Comparison of ENCODE assay signal across 8 cellular contexts in the genomic region with DNA sequence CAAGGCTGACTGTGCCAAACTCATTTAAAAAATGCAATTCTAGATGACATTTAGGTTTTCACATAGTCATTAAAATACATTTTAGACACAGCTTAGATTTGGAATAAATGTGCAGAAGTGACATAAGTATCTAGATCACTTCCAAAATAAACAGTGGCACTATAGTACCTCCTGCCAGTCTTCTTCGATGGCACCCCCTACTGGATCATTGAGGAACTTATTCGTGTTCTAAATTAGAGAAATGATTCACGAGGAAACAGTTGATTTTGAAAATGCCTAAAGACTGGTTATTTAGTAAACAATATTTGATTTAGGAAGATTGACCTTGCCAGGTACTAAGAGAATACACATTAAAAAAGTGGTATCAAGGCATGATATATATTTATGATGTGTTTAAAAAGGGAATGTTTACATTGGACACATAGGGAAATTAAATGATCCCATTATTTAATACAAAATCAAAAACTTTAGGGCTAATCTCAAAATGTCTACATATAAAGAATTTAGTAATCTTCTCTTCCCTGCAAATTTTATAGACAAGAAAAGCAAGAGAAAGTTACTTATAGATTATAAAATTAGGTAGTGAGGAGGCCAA.
DNase-seq lines count a peak whose midpoint lies in the region; ATAC-seq and TF ChIP-seq lines count a peak whose summit lies in the region.

No MANE protein-coding gene starts in this region.

- no peaks in the 10 kb centered on the region for H3K27me3 ChIP-seq in body of pancreas

- peak; percentile 69 for DNase-seq in CD1c-positive myeloid dendritic cell (ENCODE audit: extremely low spot score)
- peak; percentile 12 for DNase-seq in NCI-H446 treated with DMSO at 0.1 percent for 48 hours (lab: John Stamatoyannopoulos, UW)
- DNase-seq in body of pancreas = peak; percentile 54 to 68 (median 60)
- DNase-seq in kidney glomerular epithelial cell (lab: John Stamatoyannopoulos, UW) = peak; percentile 58
- no peak for DNase-seq in activated CD4-positive, CD25-positive, alpha-beta regulatory T cell (lab: John Stamatoyannopoulos, UW)
- DNase-seq in effector CD4-positive, alpha-beta T cell = no peak

- H3K4me1 ChIP-seq in body of pancreas = peaks cover 17% of the 10 kb centered on the region

- ATAC-seq in GM18519 (IDR thresholded peaks at IDR 0.05; ENCODE audit: low FRiP score, unreplicated experiment) (peak; percentile 95), HG03103 (IDR thresholded peaks at IDR 0.05; ENCODE audit: low read depth, unreplicated experiment) (peak; percentile 88), body of pancreas (peak; percentile 60)

- no peak for TF ChIP-seq POLR2A in body of pancreas (IDR thresholded peaks at IDR 0.05)

- peak; percentile 58 to 90 (median 82) for TF ChIP-seq CTCF in body of pancreas (IDR thresholded peaks at IDR 0.05)

- WGBS in body of pancreas, 2 donors = 1 to 2% methylated on average over 3 of the region's 3 CpGs

- H3K36me3 ChIP-seq in body of pancreas (replicated peaks in 1 of 2; ENCODE audit: insufficient read depth in 1 of 2, low read depth in 2 of 2) = no peaks in the 10 kb centered on the region

- no peak overlapping the region for H3K27ac ChIP-seq in body of pancreas

- H3K9me3 ChIP-seq in body of pancreas = no peaks in the 10 kb centered on the region

- intact Hi-C loops in body of pancreas (cut with DNase I) = no loop called here

- H3K4me3 ChIP-seq in body of pancreas = no peak overlapping the region

Comparison
In these comparisons a context has a peak if more than half of its experiments do, and no peak if none do; other contexts are left out.
1. DNase-seq: peak in CD1c-positive myeloid dendritic cell (single experiment), NCI-H446 treated with DMSO at 0.1 percent for 48 hours (single experiment), body of pancreas (4 of 4) and kidney glomerular epithelial cell (single experiment); none in activated CD4-positive, CD25-positive, alpha-beta regulatory T cell (0 of 4) and effector CD4-positive, alpha-beta T cell (single experiment).
2. Peak in every context shown above with its lines, with median percentiles within 50 percentile points of each other: ATAC-seq.